ENCODE assay signal across 20 cellular contexts in genomic region chr1:1825217-1825616, GRCh38. TPM values are rescaled to one million over a fixed set of nuclear protein-coding genes. Genes with fewer than 3 reads are reported as not detected.
DNase-seq lines count a peak whose midpoint lies in the region; ATAC-seq and TF ChIP-seq lines count a peak whose summit lies in the region.
"Had no signal": no experiment of that assay in that cellular context is flagged by ENCODE, and none has a peak within 500 bp of the region (broad histone marks: within the 10 kb centered on the region; RNA-seq: fewer than 3 reads in every experiment).

No MANE protein-coding gene starts in this region.

- H3K9me3 Mint-ChIP-seq in activated CD4-positive, alpha-beta T cell treated with anti-CD3 and anti-CD28 coated beads, Interleukin-2, amount 10 ng/mL, durations not matched to agents 7 days and 5 days: no peaks in the 10 kb centered on the region
- H3K9me3 Mint-ChIP-seq in activated naive CD8-positive, alpha-beta T cell treated with anti-CD3 and anti-CD28 coated beads, Interleukin-2, amount 10 ng/mL, durations not matched to agents 7 days and 5 days: no peaks in the 10 kb centered on the region
- H3K9me3 Mint-ChIP-seq in nephron: no peaks in the 10 kb centered on the region

- POLR2A ChIA-PET in activated CD4-positive, alpha-beta T cell treated with anti-CD3 and anti-CD28 coated beads, Interleukin-2, amount 10 ng/mL, durations not matched to agents 7 days and 5 days (lab: Charles Lee): no interaction called here
- POLR2A ChIA-PET in activated naive CD8-positive, alpha-beta T cell treated with anti-CD3 and anti-CD28 coated beads, Interleukin-2, amount 10 ng/mL, durations not matched to agents 7 days and 5 days (lab: Charles Lee): no interaction called here

- ATAC-seq in activated naive CD8-positive, alpha-beta T cell treated with anti-CD3 and anti-CD28 coated beads, Interleukin-2, amount 10 ng/mL, durations not matched to agents 7 days and 5 days (ENCODE audit: low read depth): no peak
- ATAC-seq: A549 had no signal

- H3K36me3 ChIP-seq in OCI-LY1 (ENCODE audit: insufficient read depth, low read length): peaks cover 88% of the 10 kb centered on the region
- H3K36me3 ChIP-seq in stomach: peaks cover 13 to 67% (median 56%) of the 10 kb centered on the region in 4 donors
- H3K36me3 ChIP-seq: prostate gland had no signal

- no peaks in the 10 kb centered on the region for H3K27me3 ChIP-seq in OCI-LY1 (ENCODE audit: insufficient read depth, low read length)
- H3K27me3 ChIP-seq in stomach: no peaks in the 10 kb centered on the region
- H3K27me3 ChIP-seq: thyroid gland had no signal

- CTCF ChIA-PET in activated CD4-positive, alpha-beta T cell treated with anti-CD3 and anti-CD28 coated beads, Interleukin-2, amount 10 ng/mL, durations not matched to agents 7 days and 5 days (lab: Charles Lee): no interaction called here

- H3K27ac Mint-ChIP-seq in activated CD4-positive, alpha-beta T cell treated with anti-CD3 and anti-CD28 coated beads, Interleukin-2, amount 10 ng/mL, durations not matched to agents 7 days and 5 days: peak overlapping the region; percentile 68
- peak overlapping the region; percentile 0 for H3K27ac Mint-ChIP-seq in activated naive CD8-positive, alpha-beta T cell treated with anti-CD3 and anti-CD28 coated beads, Interleukin-2, amount 10 ng/mL, durations not matched to agents 7 days and 5 days
- peak overlapping the region in 2 of 3 experiments; percentile 2 to 11 for H3K27ac Mint-ChIP-seq in nephron

- H3K9me3 ChIP-seq in OCI-LY1 (ENCODE audit: low read length) (no peaks in the 10 kb centered on the region), stomach (no peaks in the 10 kb centered on the region)
- H3K9me3 ChIP-seq: A549, prostate gland, thyroid gland had no signal

- intact Hi-C loops in stomach (cut with DNase I; ENCODE audit: low total_unique reads): no loop called here

- H3K4me2 ChIP-seq in OCI-LY1 (ENCODE audit: low read length): no peak overlapping the region
- H3K4me2 ChIP-seq: A549 had no signal

- H3K9ac ChIP-seq in OCI-LY1 (ENCODE audit: low read length): no peak overlapping the region

- no peak for DNase-seq in activated CD4-positive, alpha-beta T cell treated with anti-CD3 and anti-CD28 coated beads, Interleukin-2, amount 10 ng/mL, durations not matched to agents 7 days and 5 days
- DNase-seq in activated CD4-positive, alpha-beta T cell treated with anti-CD3 and anti-CD28 coated beads for 4 hours: no peak
- no peak for DNase-seq in activated naive CD8-positive, alpha-beta T cell treated with anti-CD3 and anti-CD28 coated beads, Interleukin-2, amount 10 ng/mL, durations not matched to agents 7 days and 5 days
- DNase-seq in stomach: no peak
- DNase-seq in stimulated activated CD8-positive, alpha-beta memory T cell treated with anti-CD3 and anti-CD28 coated beads, Interleukin-4, amount 100 ng/mL, for 48 hours: no peak
- DNase-seq in NCI-H510A (lab: John Stamatoyannopoulos, UW): no peak
- DNase-seq: activated CD4-positive, CD25-positive, alpha-beta regulatory T cell treated with anti-CD3 and anti-CD28 coated beads, Interleukin-2, amount 50 U/mL, for 72 hours; DMS53; hippocampal formation; NCI-H1105 treated with DMSO at 0.1 percent for 48 hours; NCI-H524 treated with DMSO at 0.1 percent for 48 hours; small intestine; stimulated activated CD4-positive, alpha-beta T cell treated with anti-CD3 and anti-CD28 coated beads, Interleukin-4, amount 100 ng/mL, for 4 hours; T-helper 9 cell; thyroid gland had no signal

- no peaks in the 10 kb centered on the region for H3F3A ChIP-seq in OCI-LY1 (ENCODE audit: insufficient read depth, low read length)

- H3K27ac ChIP-seq in OCI-LY1 (ENCODE audit: low read depth, low read length, poor library complexity, severe bottlenecking): peak overlapping the region; percentile 82
- no peak overlapping the region for H3K27ac ChIP-seq in stomach
- H3K27ac ChIP-seq: A549, C4-2B, prostate gland, thyroid gland had no signal

- H4K20me1 ChIP-seq in OCI-LY1 (ENCODE audit: insufficient read depth, low read length): no peaks in the 10 kb centered on the region

- TF ChIP-seq CTCF in OCI-LY1 (IDR thresholded peaks at IDR 0.05; ENCODE audit: low read length) (no peak), nephron (IDR thresholded peaks at IDR 0.05; ENCODE audit: unreplicated experiment in 3 of 3) (no peak), stomach (IDR thresholded peaks at IDR 0.05) (no peak)

- H3K4me1 ChIP-seq in OCI-LY1 (ENCODE audit: insufficient read depth, low read length, severe bottlenecking) (peaks cover 77% of the 10 kb centered on the region), stomach (peaks cover 0 to 37% (median 10%) of the 10 kb centered on the region in 4 donors)
- H3K4me1 ChIP-seq: prostate gland, thyroid gland had no signal

- H3K9me2 ChIP-seq in OCI-LY1 (ENCODE audit: low read depth, low read length): no peaks in the 10 kb centered on the region

- no peak for TF ChIP-seq EP300 in stomach (IDR thresholded peaks at IDR 0.05)

- H3K4me3 ChIP-seq in OCI-LY1 (ENCODE audit: low read depth, low read length, poor library complexity, severe bottlenecking) (no peak overlapping the region), stomach (no peak overlapping the region)
- H3K4me3 ChIP-seq: A549, prostate gland, thyroid gland had no signal

- no peak for TF ChIP-seq POLR2A in stomach (IDR thresholded peaks at IDR 0.05)

- WGBS in stomach, 5 donors: 85 to 94% (median 90%) methylated on average over 5 of the region's 5 CpGs

- H3K4me3 Mint-ChIP-seq in activated CD4-positive, alpha-beta T cell treated with anti-CD3 and anti-CD28 coated beads, Interleukin-2, amount 10 ng/mL, durations not matched to agents 7 days and 5 days: no peak overlapping the region
- no peak overlapping the region for H3K4me3 Mint-ChIP-seq in activated naive CD8-positive, alpha-beta T cell treated with anti-CD3 and anti-CD28 coated beads, Interleukin-2, amount 10 ng/mL, durations not matched to agents 7 days and 5 days
- no peak overlapping the region for H3K4me3 Mint-ChIP-seq in nephron

- H2AFZ ChIP-seq in OCI-LY1 (ENCODE audit: low read length): no peak overlapping the region

- no peaks in the 10 kb centered on the region for H3K27me3 Mint-ChIP-seq in activated CD4-positive, alpha-beta T cell treated with anti-CD3 and anti-CD28 coated beads, Interleukin-2, amount 10 ng/mL, durations not matched to agents 7 days and 5 days
- no peaks in the 10 kb centered on the region for H3K27me3 Mint-ChIP-seq in activated naive CD8-positive, alpha-beta T cell treated with anti-CD3 and anti-CD28 coated beads, Interleukin-2, amount 10 ng/mL, durations not matched to agents 7 days and 5 days
- H3K27me3 Mint-ChIP-seq in nephron (ENCODE audit: low read depth): no peaks in the 10 kb centered on the region

- H3K79me2 ChIP-seq in OCI-LY1 (ENCODE audit: insufficient read depth, low read length): peaks cover 57% of the 10 kb centered on the region

- H3K4me1 Mint-ChIP-seq in activated CD4-positive, alpha-beta T cell treated with anti-CD3 and anti-CD28 coated beads, Interleukin-2, amount 10 ng/mL, durations not matched to agents 7 days and 5 days: peaks cover 33% of the 10 kb centered on the region
- H3K4me1 Mint-ChIP-seq in activated naive CD8-positive, alpha-beta T cell treated with anti-CD3 and anti-CD28 coated beads, Interleukin-2, amount 10 ng/mL, durations not matched to agents 7 days and 5 days: peaks cover 23% of the 10 kb centered on the region
- peaks cover 5% of the 10 kb centered on the region for H3K4me1 Mint-ChIP-seq in nephron

- peaks cover 28% of the 10 kb centered on the region for H3K36me3 Mint-ChIP-seq in activated CD4-positive, alpha-beta T cell treated with anti-CD3 and anti-CD28 coated beads, Interleukin-2, amount 10 ng/mL, durations not matched to agents 7 days and 5 days (ENCODE audit: low read depth)
- H3K36me3 Mint-ChIP-seq in activated naive CD8-positive, alpha-beta T cell treated with anti-CD3 and anti-CD28 coated beads, Interleukin-2, amount 10 ng/mL, durations not matched to agents 7 days and 5 days: peaks cover 9% of the 10 kb centered on the region
- H3K36me3 Mint-ChIP-seq in nephron (ENCODE audit: low read depth): peaks cover 43% of the 10 kb centered on the region

RNA-seq across cellular contexts. Expression of gene NADK, which starts 46.9 kb away (rescaled TPM):
- total RNA-seq in activated CD4-positive, alpha-beta T cell treated with anti-CD3 and anti-CD28 coated beads, Interleukin-2, amount 10 ng/mL, durations not matched to agents 7 days and 5 days: 10 to 100 TPM; 76.6 to 78.7 TPM
- total RNA-seq in activated naive CD8-positive, alpha-beta T cell treated with anti-CD3 and anti-CD28 coated beads, Interleukin-2, amount 10 ng/mL, durations not matched to agents 7 days and 5 days: 10 to 100 TPM; 69.7 to 74.3 TPM
- total RNA-seq in stomach: 100 to 1,000 TPM in 3 of 5 donors, 10 to 100 TPM in 2; 69.9 to 202 (median 102) TPM
- polyA plus RNA-seq in stomach: 10 to 100 TPM; 38.6 to 63.2 (median 45.9) TPM

Comparison
In these comparisons a context has a peak if more than half of its experiments do, and no peak if none do; other contexts are left out.
1. H3K27ac Mint-ChIP-seq: peak in every context shown above with its lines; median percentile 68 in activated CD4-positive, alpha-beta T cell treated with anti-CD3 and anti-CD28 coated beads, Interleukin-2, amount 10 ng/mL, durations not matched to agents 7 days and 5 days; 6 in nephron; 0 in activated naive CD8-positive, alpha-beta T cell treated with anti-CD3 and anti-CD28 coated beads, Interleukin-2, amount 10 ng/mL, durations not matched to agents 7 days and 5 days.